Comparison of ENCODE assay signal across 8 cellular contexts in genomic region chr2:6065713-6066112, GRCh38.
"Had no signal": no experiment of that assay in that cellular context is flagged by ENCODE, and none has a peak within 500 bp of the region (broad histone marks: within the 10 kb centered on the region; RNA-seq: fewer than 3 reads in every experiment).

No MANE protein-coding gene starts in this region.

- DNase-seq: H9, HCEC 1CT, IMR-90 had no signal

- H3K4me3 ChIP-seq: GM23338, K562 had no signal

- FAIRE-seq: H1, H54, HTR-8/SVneo, K562 had no signal

- ATAC-seq: GM23338, K562 had no signal
